1 cellular context compared by ENCODE assay signal in genomic region chr6:109424946-109425345, GRCh38.
TF ChIP-seq lines count a peak whose summit lies in the region.

No MANE protein-coding gene starts in this region.

TF ChIP-seq in IMR-90, 13 proteins besides CTCF, POLR2A, EP300 and RAD21:
- no peak for TF ChIP-seq RFX5 (IDR thresholded peaks at IDR 0.05; ENCODE audit: low read depth, low read length)
- TF ChIP-seq FOS (IDR thresholded peaks at IDR 0.05; ENCODE audit: low read depth, low read length) = no peak
- no peak for TF ChIP-seq SMC3 (IDR thresholded peaks at IDR 0.05; ENCODE audit: low read depth, low read length)
- TF ChIP-seq MAFK (IDR thresholded peaks at IDR 0.05; ENCODE audit: low read depth, low read length) = no peak
- no peak for TF ChIP-seq CHD1 (IDR thresholded peaks at IDR 0.05; ENCODE audit: low read depth, low read length)
- no peak for TF ChIP-seq CEBPB (IDR thresholded peaks at IDR 0.05; ENCODE audit: low read depth, low read length)
- no peak for TF ChIP-seq ELK1 (IDR thresholded peaks at IDR 0.05; ENCODE audit: borderline replicate concordance, low read depth, low read length)
- TF ChIP-seq MXI1 (IDR thresholded peaks at IDR 0.05; ENCODE audit: borderline replicate concordance, low read depth, low read length) = no peak
- no peak for TF ChIP-seq USF2 (IDR thresholded peaks at IDR 0.05; ENCODE audit: low read depth, low read length)
- TF ChIP-seq MAZ (IDR thresholded peaks at IDR 0.05; ENCODE audit: borderline replicate concordance, low read depth, low read length) = no peak
TF ChIP-seq in IMR-90: peak in this region for 0.
